ENCODE assay signal across 8 cellular contexts in the genomic region with DNA sequence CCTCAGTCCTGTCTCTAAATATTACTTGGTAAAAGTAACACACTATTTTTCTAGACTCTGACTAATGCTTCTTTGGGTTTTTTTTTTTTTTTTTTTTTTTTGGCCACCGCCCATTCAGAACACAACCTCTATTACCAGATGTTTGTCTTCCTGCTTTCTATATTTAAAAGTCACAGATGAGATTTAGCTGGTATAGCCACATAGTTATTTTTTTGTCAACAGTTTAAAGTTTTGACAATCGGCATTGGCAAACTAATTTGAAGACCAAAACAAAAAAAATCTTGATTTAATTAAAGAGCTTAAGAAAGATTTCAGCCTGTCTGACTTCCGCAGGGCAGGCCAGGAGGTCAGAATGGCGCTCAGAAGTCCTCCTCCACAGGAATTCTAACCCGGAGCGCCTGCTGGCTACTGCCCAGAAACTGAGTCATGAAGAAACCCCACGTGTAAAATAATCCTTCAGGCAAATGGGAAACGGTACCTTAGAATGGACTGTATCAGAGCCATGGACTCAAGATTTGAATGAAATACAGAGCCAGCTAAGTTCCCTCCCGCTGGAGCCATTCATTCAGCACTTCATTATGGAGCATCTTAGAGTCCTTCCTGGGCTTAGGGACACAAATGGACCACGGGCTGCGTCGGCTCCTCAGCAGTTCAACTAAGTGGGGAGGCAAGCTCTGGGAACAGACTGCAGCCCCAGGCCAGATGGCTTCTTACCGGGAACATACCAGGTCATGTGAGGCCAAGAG. TPM values are rescaled to one million over a fixed set of nuclear protein-coding genes. Genes with fewer than 3 reads are reported as not detected.
DNase-seq lines count a peak whose midpoint lies in the region; ATAC-seq and TF ChIP-seq lines count a peak whose summit lies in the region.

No MANE protein-coding gene starts in this region.

- H3K27ac Mint-ChIP-seq in effector memory CD8-positive, alpha-beta T cell = no peak overlapping the region
- no peak overlapping the region for H3K27ac Mint-ChIP-seq in endodermal cell

- H3K4me3 ChIP-seq in WERI-Rb-1 (ENCODE audit: low read depth, low read length) = peak overlapping the region; percentile 36
- H3K4me3 ChIP-seq in retinal pigment epithelial cell (ENCODE audit: low read length) = no peak overlapping the region
- H3K4me3 ChIP-seq in endodermal cell (ENCODE audit: low read length) = no peak overlapping the region

- no peaks in the 10 kb centered on the region for H3K4me1 Mint-ChIP-seq in effector memory CD8-positive, alpha-beta T cell (ENCODE audit: low read depth in 2 of 2)
- no peaks in the 10 kb centered on the region for H3K4me1 Mint-ChIP-seq in endodermal cell

- H3K27me3 Mint-ChIP-seq in effector memory CD8-positive, alpha-beta T cell = peaks cover 6 to 14% of the 10 kb centered on the region in 2 donors
- no peaks in the 10 kb centered on the region for H3K27me3 Mint-ChIP-seq in endodermal cell (ENCODE audit: insufficient read depth)

- H3K27ac ChIP-seq in WERI-Rb-1 = peak overlapping the region; percentile 85
- H3K27ac ChIP-seq in endodermal cell (ENCODE audit: low read depth, low read length) = no peak overlapping the region

- WGBS in endodermal cell (ENCODE audit: insufficient coverage in 1 of 2, insufficient read length in 1 of 2), 2 experiments = 91 to 96% methylated on average over 9 to 12 of the region's 13 CpGs

- H3K27me3 ChIP-seq in WERI-Rb-1 (ENCODE audit: insufficient read depth, low read depth, severe bottlenecking) (no peaks in the 10 kb centered on the region), endodermal cell (ENCODE audit: control insufficient read depth, insufficient read depth, low read length, poor library complexity, severe bottlenecking) (no peaks in the 10 kb centered on the region)

- no peak overlapping the region for H3K9ac ChIP-seq in endodermal cell (ENCODE audit: extremely low read depth, low read length, poor library complexity, severe bottlenecking)

- ATAC-seq in Right ventricle myocardium inferior (peak; percentile 89), HG03457 (IDR thresholded peaks at IDR 0.05; ENCODE audit: unreplicated experiment) (no peak)
- ATAC-seq in effector memory CD8-positive, alpha-beta T cell (replicated peaks) = no peak

- H3K9me3 ChIP-seq in WERI-Rb-1 (ENCODE audit: severe bottlenecking) (no peaks in the 10 kb centered on the region), endodermal cell (ENCODE audit: control insufficient read depth, low read length) (no peaks in the 10 kb centered on the region)

- H3K4me1 ChIP-seq in endodermal cell (ENCODE audit: control insufficient read depth, insufficient read depth, low read length) = no peaks in the 10 kb centered on the region

- intact Hi-C loops in Right ventricle myocardium inferior (cut with DNase I) = no loop called here

- H3K9me3 Mint-ChIP-seq in effector memory CD8-positive, alpha-beta T cell = no peaks in the 10 kb centered on the region
- no peaks in the 10 kb centered on the region for H3K9me3 Mint-ChIP-seq in endodermal cell

- H3K36me3 ChIP-seq in WERI-Rb-1 (no peaks in the 10 kb centered on the region), endodermal cell (ENCODE audit: control insufficient read depth, insufficient read depth, low read length) (no peaks in the 10 kb centered on the region)

- DNase-seq in GM04503 (ENCODE audit: low read depth) = peak; percentile 89
- peak; percentile 96 for DNase-seq in WERI-Rb-1
- DNase-seq in Right ventricle myocardium inferior (ENCODE audit: missing footprints) = peak; percentile 87
- DNase-seq in retinal pigment epithelial cell (ENCODE audit: low read depth) = peak; percentile 94
- no peak for DNase-seq in effector memory CD8-positive, alpha-beta T cell
- no peak for DNase-seq in NCI-H526 (lab: John Stamatoyannopoulos, UW)
- no peak for DNase-seq in endodermal cell

- no peak overlapping the region for H3K4me3 Mint-ChIP-seq in effector memory CD8-positive, alpha-beta T cell
- H3K4me3 Mint-ChIP-seq in endodermal cell = no peak overlapping the region

- no peak for TF ChIP-seq CTCF in WERI-Rb-1 (IDR thresholded peaks at IDR 0.05; ENCODE audit: low read depth, low read length)
- TF ChIP-seq CTCF in retinal pigment epithelial cell (conservative IDR thresholded peaks at IDR 0.05; ENCODE audit: low read depth, low read length) = no peak
- TF ChIP-seq CTCF in endodermal cell (conservative IDR thresholded peaks at IDR 0.05) = no peak

- no peaks in the 10 kb centered on the region for H3K36me3 Mint-ChIP-seq in effector memory CD8-positive, alpha-beta T cell (ENCODE audit: insufficient read depth)
- H3K36me3 Mint-ChIP-seq in endodermal cell (ENCODE audit: low read depth) = no peaks in the 10 kb centered on the region

RNA-seq across cellular contexts. Expression of gene PTPDC1, which starts 55.6 kb away (rescaled TPM):
- total RNA-seq in Right ventricle myocardium inferior (8.5 TPM), endodermal cell (10 to 100 TPM in 1 of 2 donors, 1 to 10 TPM in 1; 9.0 to 12.7 TPM)
- 8.6 TPM for polyA plus RNA-seq in endodermal cell (2013, experiment 1 of 2)
- polyA plus RNA-seq in endodermal cell (2013, experiment 2 of 2) = 8.1 TPM

Comparison
In these comparisons a context has a peak if more than half of its experiments do, and no peak if none do; other contexts are left out.
1. DNase-seq: peak in GM04503 (single experiment), WERI-Rb-1 (single experiment), Right ventricle myocardium inferior (single experiment) and retinal pigment epithelial cell (single experiment); none in effector memory CD8-positive, alpha-beta T cell (0 of 3), NCI-H526 (0 of 2) and endodermal cell (single experiment).